In genomic region chr11:71505781-71506180, GRCh38 we compare ENCODE assay signal across 16 cellular contexts. TPM values are rescaled to one million over a fixed set of nuclear protein-coding genes. Genes with fewer than 3 reads are reported as not detected.
DNase-seq lines count a peak whose midpoint lies in the region; ATAC-seq and TF ChIP-seq lines count a peak whose summit lies in the region.
"Had no signal": no experiment of that assay in that cellular context is flagged by ENCODE, and none has a peak within 500 bp of the region (broad histone marks: within the 10 kb centered on the region; RNA-seq: fewer than 3 reads in every experiment).

No MANE protein-coding gene starts in this region.

- H3K36me3 Mint-ChIP-seq in GM23338 (ENCODE audit: low read depth) (peaks cover 49% of the 10 kb centered on the region), type B pancreatic cell (peaks cover 14% of the 10 kb centered on the region), Calu3 (ENCODE audit: insufficient read depth, unreplicated experiment) (no peaks in the 10 kb centered on the region)

- in situ Hi-C loops in brain microvascular endothelial cell (cut with HindIII; ENCODE audit: low pct_ligation_motif_present, low sequenced_read_pairs): no loop called here

- no peak for TF ChIP-seq CTCF in GM23338 (conservative IDR thresholded peaks at IDR 0.05; ENCODE audit: low read depth in 2 of 2)
- no peak for TF ChIP-seq CTCF in VCaP (conservative IDR thresholded peaks at IDR 0.05)
- no peak for TF ChIP-seq CTCF in type B pancreatic cell (conservative IDR thresholded peaks at IDR 0.05)
- TF ChIP-seq CTCF in brain microvascular endothelial cell (IDR thresholded peaks at IDR 0.05; ENCODE audit: low read depth, low read length, missing control alignments): no peak
- no peak for TF ChIP-seq CTCF in Calu3 (IDR thresholded peaks at IDR 0.05; ENCODE audit: unreplicated experiment)

- peak overlapping the region; percentile 62 for H3K9ac ChIP-seq in mesendoderm (ENCODE audit: low read length)

- peak overlapping the region; percentile 82 for H3K18ac ChIP-seq in mesendoderm (ENCODE audit: low read length)

- H3K9me3 Mint-ChIP-seq in GM23338 (peaks cover 51% of the 10 kb centered on the region), type B pancreatic cell (peaks cover 18% of the 10 kb centered on the region), Calu3 (ENCODE audit: low read depth, unreplicated experiment) (peaks cover 4% of the 10 kb centered on the region)

- ATAC-seq in GM23338: peak; percentile 48; the same call in 2 of the 3 replicates
- ATAC-seq in GM18517 (IDR thresholded peaks at IDR 0.05; ENCODE audit: unreplicated experiment): no peak
- ATAC-seq: K562, Panc1 had no signal

- H3K4me3 Mint-ChIP-seq in GM23338 (no peak overlapping the region), type B pancreatic cell (no peak overlapping the region), Calu3 (ENCODE audit: low read depth, unreplicated experiment) (no peak overlapping the region)

- H3K79me2 ChIP-seq in GM23338 (replicated peaks; ENCODE audit: insufficient read depth) (no peaks in the 10 kb centered on the region), mesendoderm (ENCODE audit: control insufficient read depth, insufficient read depth, low read length) (no peaks in the 10 kb centered on the region)

- H3K27me3 Mint-ChIP-seq in GM23338 (ENCODE audit: insufficient read depth, low read depth, poor library complexity) (peaks cover 15% of the 10 kb centered on the region), type B pancreatic cell (no peaks in the 10 kb centered on the region), Calu3 (ENCODE audit: unreplicated experiment) (no peaks in the 10 kb centered on the region)

- H2BK120ac ChIP-seq in mesendoderm (ENCODE audit: low read depth, low read length): peak overlapping the region; percentile 96

- peak overlapping the region; percentile 50 for H4K5ac ChIP-seq in mesendoderm (ENCODE audit: low read length)

- H3K4ac ChIP-seq in mesendoderm (ENCODE audit: low read depth, low read length): peak overlapping the region; percentile 99

- H2AK5ac ChIP-seq in mesendoderm (ENCODE audit: low read length): no peak overlapping the region

- no peaks in the 10 kb centered on the region for H4K20me1 ChIP-seq in GM23338 (replicated peaks; ENCODE audit: insufficient read depth)

- H3K56ac ChIP-seq in mesendoderm (ENCODE audit: low read length): peak overlapping the region; percentile 78

- no peak overlapping the region for H4K8ac ChIP-seq in mesendoderm (ENCODE audit: low read depth, low read length)

- H2BK5ac ChIP-seq in mesendoderm (ENCODE audit: low read length): peak overlapping the region; percentile 96

- H3K27ac ChIP-seq in GM23338 (ENCODE audit: low read depth) (no peak overlapping the region), VCaP (peak overlapping the region; percentile 87), mesendoderm (ENCODE audit: low read depth, low read length) (peak overlapping the region; percentile 95), brain microvascular endothelial cell (no peak overlapping the region)
- H3K27ac ChIP-seq: C4-2B had no signal

- no peak overlapping the region for H3K4me2 ChIP-seq in GM23338
- H3K4me2 ChIP-seq in mesendoderm (ENCODE audit: low read length): no peak overlapping the region

- no peaks in the 10 kb centered on the region for H3K27me3 ChIP-seq in GM23338 (ENCODE audit: insufficient read depth)
- H3K27me3 ChIP-seq in mesendoderm (ENCODE audit: insufficient read depth, low read length, poor library complexity): no peaks in the 10 kb centered on the region
- H3K27me3 ChIP-seq in brain microvascular endothelial cell (replicated peaks): no peaks in the 10 kb centered on the region

- H3K36me3 ChIP-seq in GM23338 (ENCODE audit: insufficient read depth) (no peaks in the 10 kb centered on the region), mesendoderm (ENCODE audit: control insufficient read depth, insufficient read depth, low read length) (no peaks in the 10 kb centered on the region), brain microvascular endothelial cell (replicated peaks) (peaks cover 2% of the 10 kb centered on the region)

- intact Hi-C loops in Calu3 (cut with micrococcal nuclease; ENCODE audit: unreplicated experiment): no loop called here

- H3K23ac ChIP-seq in mesendoderm (ENCODE audit: low read length): no peak overlapping the region

- no peak overlapping the region for H3K4me3 ChIP-seq in GM23338
- no peak overlapping the region for H3K4me3 ChIP-seq in mesendoderm (ENCODE audit: low read length)
- H3K4me3 ChIP-seq in brain microvascular endothelial cell (ENCODE audit: low read depth, low read length): no peak overlapping the region
- H3K4me3 ChIP-seq: K562 had no signal

- no TSS peak for BruUV-seq in Calu3 (replicated peaks; lab: Mats Ljungman, UMichigan)

- no peak overlapping the region for H2AFZ ChIP-seq in GM23338

- peaks cover 8% of the 10 kb centered on the region; the same call in 1 of the 2 replicates for H3K4me1 ChIP-seq in GM23338 (ENCODE audit: insufficient read depth)
- peaks cover 11% of the 10 kb centered on the region for H3K4me1 ChIP-seq in mesendoderm (ENCODE audit: control insufficient read depth, low read depth, low read length)

- H2BK15ac ChIP-seq in mesendoderm (replicated peaks; ENCODE audit: low read depth): no peak overlapping the region

- no peaks in the 10 kb centered on the region for H3F3A ChIP-seq in GM23338 (replicated peaks; ENCODE audit: low read depth)

- H3K27ac Mint-ChIP-seq in GM23338 (peak overlapping the region; percentile 84; the same call in 1 of the 2 replicates), type B pancreatic cell (peak overlapping the region; percentile 19), Calu3 (ENCODE audit: unreplicated experiment) (no peak overlapping the region)

- peaks cover 17% of the 10 kb centered on the region for H3K4me1 Mint-ChIP-seq in GM23338
- peaks cover 14% of the 10 kb centered on the region for H3K4me1 Mint-ChIP-seq in type B pancreatic cell (ENCODE audit: unreplicated experiment)
- peaks cover under 1% of the 10 kb centered on the region for H3K4me1 Mint-ChIP-seq in Calu3 (ENCODE audit: low read depth, unreplicated experiment)

- DNase-seq in GM23338 (ENCODE audit: low spot score): no peak
- DNase-seq in mesendoderm: peak; percentile 70
- no peak for DNase-seq in type B pancreatic cell (ENCODE audit: extremely low spot score, unreplicated experiment)
- no peak for DNase-seq in brain microvascular endothelial cell
- no peak for DNase-seq in Calu3
- DNase-seq: DND-41, HCEC 1CT, NCI-H2081, NCI-H2171 treated with DMSO at 0.1 percent for 48 hours, NCI-H446 treated with DMSO at 0.1 percent for 48 hours had no signal

- H3K9me2 ChIP-seq in GM23338 (ENCODE audit: insufficient read depth): no peaks in the 10 kb centered on the region

- CTCF ChIA-PET in Calu3 (lab: Charles Lee): no interaction called here

- no peaks in the 10 kb centered on the region for H3K79me1 ChIP-seq in mesendoderm (ENCODE audit: low read length)

- WGBS in mesendoderm (ENCODE audit: extremely low coverage, insufficient coverage, low lambda C conversion rate): no CpG with 5 or more reads among the region's 9 CpGs

TF ChIP-seq in GM23338, 12 proteins besides CTCF, POLR2A, EP300 and RAD21 (continues in another document):
- TF ChIP-seq POLR2AphosphoS5 (IDR thresholded peaks at IDR 0.05; ENCODE audit: low read depth) (no peak), JUNB (IDR thresholded peaks at IDR 0.05; ENCODE audit: unreplicated experiment) (no peak), ZNF114 (CRISPR knock-in tag; IDR thresholded peaks at IDR 0.05) (no peak), EZH2phosphoT487 (IDR thresholded peaks at IDR 0.05; ENCODE audit: unreplicated experiment) (no peak), CREB1 (CRISPR knock-in tag; IDR thresholded peaks at IDR 0.05; ENCODE audit: low read depth) (no peak), NANOG (IDR thresholded peaks at IDR 0.05; ENCODE audit: borderline replicate concordance) (no peak), ETS1 (IDR thresholded peaks at IDR 0.05) (no peak)

RNA-seq across cellular contexts. Expression of gene KRTAP5-7, which starts 21.3 kb away (rescaled TPM):
- not detected in 2 replicates for total RNA-seq in GM23338 (2014; rRNA removed; shearing (Covaris generic))
- not detected in 2 replicates for polyA plus RNA-seq in GM23338 (2016; fragmentation: Nextera tagmentation; extraction: Ambion mirVana)
- not detected for polyA plus RNA-seq in mesendoderm (2013, experiment 1 of 2)
- polyA plus RNA-seq in mesendoderm (2013, experiment 2 of 2): not detected
- total RNA-seq in type B pancreatic cell (ENCODE audit: low replicate concordance): not detected in 2 replicates
- total RNA-seq in Calu3 (2022): not detected in 2 replicates
- total RNA-seq: K562 had no signal
- polyA plus RNA-seq: K562 had no signal

RNA-seq across cellular contexts. Expression of gene KRTAP5-8, which starts 32.0 kb away (rescaled TPM):
- not detected in 2 replicates for total RNA-seq in GM23338 (2014; rRNA removed; shearing (Covaris generic))
- polyA plus RNA-seq in GM23338 (2016; fragmentation: Nextera tagmentation; extraction: Ambion mirVana): not detected in 2 replicates
- polyA plus RNA-seq in mesendoderm (2013, experiment 1 of 2): not detected
- not detected for polyA plus RNA-seq in mesendoderm (2013, experiment 2 of 2)
- total RNA-seq in type B pancreatic cell (ENCODE audit: low replicate concordance) (not detected in 2 replicates), Calu3 (2022) (not detected in 2 replicates)
- total RNA-seq: K562 had no signal
- polyA plus RNA-seq: K562 had no signal

RNA-seq across cellular contexts. Expression of gene KRTAP5-9, which starts 42.4 kb away (rescaled TPM):
- not detected in 2 replicates for total RNA-seq in GM23338 (2014; rRNA removed; shearing (Covaris generic))
- polyA plus RNA-seq in GM23338 (2016; fragmentation: Nextera tagmentation; extraction: Ambion mirVana): 0.24 TPM in 1 of 2 replicates, not detected in the other
- not detected for polyA plus RNA-seq in mesendoderm (2013, experiment 1 of 2)
- 0.03 TPM for polyA plus RNA-seq in mesendoderm (2013, experiment 2 of 2)
- total RNA-seq in type B pancreatic cell (ENCODE audit: low replicate concordance) (0.43 TPM in 1 of 2 replicates, not detected in the other), Calu3 (2022) (0.56 TPM in 1 of 2 replicates, not detected in the other)
- total RNA-seq: K562, SK-MEL-5 had no signal
- polyA plus RNA-seq: K562 had no signal

RNA-seq across cellular contexts. Expression of gene NADSYN1, which starts 52.8 kb away (rescaled TPM):
- total RNA-seq in GM23338 (2014; rRNA removed; shearing (Covaris generic)): 50.4 and 54.9 TPM in 2 replicates
- polyA plus RNA-seq in GM23338 (2016; fragmentation: Nextera tagmentation; extraction: Ambion mirVana): 32.5 and 35.6 TPM in 2 replicates
- 20.2 TPM for polyA plus RNA-seq in mesendoderm (2013, experiment 1 of 2)
- polyA plus RNA-seq in mesendoderm (2013, experiment 2 of 2): 21.5 TPM
- total RNA-seq in type B pancreatic cell (ENCODE audit: low replicate concordance) (66.6 and 96.7 TPM in 2 replicates), Calu3 (2022) (79.7 and 91.1 TPM in 2 replicates)

RNA-seq across cellular contexts. Expression of gene DHCR7, which starts 57.6 kb away (rescaled TPM):
- total RNA-seq in GM23338 (2014; rRNA removed; shearing (Covaris generic)): 166 and 175 TPM in 2 replicates
- 84.0 and 91.3 TPM in 2 replicates for polyA plus RNA-seq in GM23338 (2016; fragmentation: Nextera tagmentation; extraction: Ambion mirVana)
- polyA plus RNA-seq in mesendoderm (2013, experiment 1 of 2): 207 TPM
- 217 TPM for polyA plus RNA-seq in mesendoderm (2013, experiment 2 of 2)
- total RNA-seq in type B pancreatic cell (ENCODE audit: low replicate concordance) (97.0 and 99.1 TPM in 2 replicates), Calu3 (2022) (185 and 211 TPM in 2 replicates)

Comparison
In these comparisons a context has a peak if more than half of its experiments do, and no peak if none do; other contexts are left out.
1. H3K27ac ChIP-seq: peak in VCaP (single experiment) and mesendoderm (single experiment); none in GM23338 (single experiment) and brain microvascular endothelial cell (single experiment).